ENCODE assay signal across 26 cellular contexts in genomic region chr5:157721159-157721558, GRCh38. TPM values are rescaled to one million over a fixed set of nuclear protein-coding genes. Genes with fewer than 3 reads are reported as not detected.
"Had no signal": no experiment of that assay in that cellular context is flagged by ENCODE, and none has a peak within 500 bp of the region (broad histone marks: within the 10 kb centered on the region; RNA-seq: fewer than 3 reads in every experiment).

No MANE protein-coding gene starts in this region.

- H3K36me3 ChIP-seq: sigmoid colon, tibial nerve had no signal

- DNase-seq: cortex of kidney; dorsolateral prefrontal cortex; effector CD8-positive, alpha-beta T cell; foreskin melanocyte; head of caudate nucleus; hippocampal formation; mammary epithelial cell; naive thymus-derived CD8-positive, alpha-beta T cell; sigmoid colon; stimulated activated CD4-positive, alpha-beta T cell treated with anti-CD3 and anti-CD28 coated beads, Interleukin-2, amount 100 ng/mL, for 24 hours; stimulated activated CD4-positive, alpha-beta T cell treated with anti-CD3 and anti-CD28 coated beads, Interleukin-4, amount 100 ng/mL, for 4 hours; stimulated activated naive B cell treated with anti-CD40 and anti-IgM and Interleukin-4, amounts not matched to agents 10 μg/mL and 1 μg/mL and 100 μg/mL, for 72 hours; stimulated activated naive CD8-positive, alpha-beta T cell treated with anti-CD3 and anti-CD28 coated beads, Interleukin-15, amount 100 ng/mL, for 72 hours; testis had no signal

- H3K9me3 ChIP-seq: sigmoid colon, testis, tibial nerve had no signal

- H3K4me1 ChIP-seq: testis had no signal

- H3K4me3 ChIP-seq: dorsolateral prefrontal cortex, sigmoid colon, skin epidermis, testis, tibial nerve had no signal

- H3K27ac ChIP-seq: dorsolateral prefrontal cortex, sigmoid colon, skin epidermis, testis, tibial nerve had no signal

- H3K27me3 ChIP-seq: dorsolateral prefrontal cortex, sigmoid colon, testis, tibial nerve had no signal

- ATAC-seq: naive thymus-derived CD8-positive, alpha-beta T cell; stimulated activated naive B cell treated with anti-CD40 and anti-IgM and Interleukin-4, amounts not matched to agents 10 μg/mL and 1 μg/mL and 100 μg/mL, for 72 hours; stimulated activated naive CD8-positive, alpha-beta T cell treated with anti-CD3 and anti-CD28 coated beads, Interleukin-15, amount 100 ng/mL, for 72 hours had no signal

RNA-seq across cellular contexts. Expression of gene C5orf52, which starts 49.8 kb away (rescaled TPM):
- total RNA-seq: kidney epithelial cell; lower leg skin; mammary epithelial cell; mesenteric fat pad; mononuclear cell; naive thymus-derived CD8-positive, alpha-beta T cell; osteocyte; pulmonary artery endothelial cell; sigmoid colon; subcutaneous adipose tissue; tibial nerve; ureter had no signal
- polyA plus RNA-seq: esophagus; mammary epithelial cell; naive thymus-derived CD8-positive, alpha-beta T cell; neural cell had no signal
